Comparison of ENCODE assay signal across 11 cellular contexts in the genomic region with DNA sequence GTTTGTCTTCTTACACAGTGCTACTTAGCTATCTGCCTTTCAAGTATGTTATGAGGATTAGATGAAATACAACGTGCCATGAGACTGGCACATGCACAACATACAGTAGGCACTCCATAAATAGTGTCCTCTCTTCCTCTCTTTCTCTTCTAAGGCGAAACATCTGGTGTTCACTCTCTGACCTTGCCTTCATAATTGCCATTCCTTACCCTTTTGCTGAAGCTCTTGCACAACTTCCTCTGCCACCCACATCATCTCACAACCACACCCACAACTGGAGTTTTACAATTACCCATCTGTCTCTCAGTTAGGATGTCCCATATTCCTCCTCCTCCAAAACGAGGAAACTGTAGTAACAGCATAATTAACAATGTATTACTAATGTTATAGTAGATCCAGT. TPM values are rescaled to one million over a fixed set of nuclear protein-coding genes. Genes with fewer than 3 reads are reported as not detected.
DNase-seq lines count a peak whose midpoint lies in the region; ATAC-seq and TF ChIP-seq lines count a peak whose summit lies in the region.
"Had no signal": no experiment of that assay in that cellular context is flagged by ENCODE, and none has a peak within 500 bp of the region (broad histone marks: within the 10 kb centered on the region; RNA-seq: fewer than 3 reads in every experiment).

No MANE protein-coding gene starts in this region.

- H2AFZ ChIP-seq in mammary epithelial cell (ENCODE audit: low read depth, low read length), result peak overlapping the region; percentile 79
- H2AFZ ChIP-seq: neural progenitor cell had no signal

- H3K36me3 ChIP-seq in mammary epithelial cell (ENCODE audit: insufficient read depth, low read length) (no peaks in the 10 kb centered on the region), lower lobe of right lung (no peaks in the 10 kb centered on the region)
- H3K36me3 ChIP-seq: neural progenitor cell had no signal

- DNase-seq in CD1c-positive myeloid dendritic cell (ENCODE audit: extremely low spot score), result peak; percentile 88
- peak; percentile 48 for DNase-seq in LHCN-M2 (ENCODE audit: low read depth)
- peak; percentile 88 for DNase-seq in mammary epithelial cell
- no peak for DNase-seq in lower lobe of right lung
- DNase-seq in HK-2 (ENCODE audit: unreplicated experiment), result no peak
- DNase-seq in hypothalamus (lab: John Stamatoyannopoulos, UW), result no peak
- DNase-seq in COR-L47 (lab: John Stamatoyannopoulos, UW), result no peak
- no peak for DNase-seq in GM10248 (ENCODE audit: extremely low spot score)
- DNase-seq: activated CD4-positive, alpha-beta memory T cell treated with anti-CD3 and anti-CD28 coated beads for 36 hours; stimulated activated CD4-positive, alpha-beta T cell treated with anti-CD3 and anti-CD28 coated beads, Interleukin-1b, Interleukin-23, amount 100 ng/mL, for 48 hours had no signal

- ATAC-seq in lower lobe of right lung, result peak; percentile 77 to 85

- H3K4me2 ChIP-seq in mammary epithelial cell (ENCODE audit: insufficient read depth, low read depth, low read length), result peak overlapping the region; percentile 66
- H3K4me2 ChIP-seq: neural progenitor cell had no signal

- intact Hi-C loops in mammary epithelial cell (cut with micrococcal nuclease) (no loop called here), lower lobe of right lung (cut with DNase I) (no loop called here)

- H3K27me3 ChIP-seq in mammary epithelial cell (ENCODE audit: insufficient read depth, low read length) (no peaks in the 10 kb centered on the region), lower lobe of right lung (ENCODE audit: low read depth) (no peaks in the 10 kb centered on the region)
- H3K27me3 ChIP-seq: neural progenitor cell had no signal

- dilution Hi-C loops in mammary epithelial cell (cut with HindIII; ENCODE audit: low sequenced_read_pairs), result no loop called here

- H3K27ac ChIP-seq in mammary epithelial cell (ENCODE audit: insufficient read depth, low read depth, low read length) (no peak overlapping the region), lower lobe of right lung (no peak overlapping the region)
- H3K27ac ChIP-seq: neural progenitor cell had no signal

- H3K4me3 ChIP-seq in mammary epithelial cell (replicated peaks in 1 of 3; ENCODE audit: insufficient read depth in 1 of 3, low read depth in 2 of 3, low read length in 3 of 3), result no peak overlapping the region
- H3K4me3 ChIP-seq in lower lobe of right lung, result no peak overlapping the region
- H3K4me3 ChIP-seq: neural progenitor cell had no signal

- CTCF ChIA-PET in mammary epithelial cell (lab: Charles Lee; ENCODE audit: low non-redundant PET), result no interaction called here
- CTCF ChIA-PET in GM10248 (lab: Yijun Ruan, JAX), result no interaction called here

- in situ Hi-C loops in mammary epithelial cell (cut with MboI; ENCODE audit: low sequenced_read_pairs in 2 of 2), result no loop called here

- H3K9ac ChIP-seq in mammary epithelial cell (ENCODE audit: insufficient read depth, low read length), result no peak overlapping the region
- H3K9ac ChIP-seq: neural progenitor cell had no signal

- H3K79me2 ChIP-seq in mammary epithelial cell (ENCODE audit: insufficient read depth, low read length), result no peaks in the 10 kb centered on the region

- 3% methylated on average over 3 of the region's 3 CpGs for WGBS in mammary epithelial cell (ENCODE audit: low coverage, missing lambda C conversion rate)

- H3K9me3 ChIP-seq in mammary epithelial cell (replicated peaks; ENCODE audit: insufficient read depth, low read length) (no peaks in the 10 kb centered on the region), lower lobe of right lung (no peaks in the 10 kb centered on the region)

- H3K4me1 ChIP-seq in mammary epithelial cell (ENCODE audit: insufficient read depth, low read length) (peaks cover 12% of the 10 kb centered on the region), lower lobe of right lung (peaks cover 11% of the 10 kb centered on the region)
- H3K4me1 ChIP-seq: neural progenitor cell had no signal

- no peaks in the 10 kb centered on the region for H4K20me1 ChIP-seq in mammary epithelial cell (ENCODE audit: insufficient read depth, low read length)

- POLR2A ChIA-PET in GM10248 (lab: Yijun Ruan, JAX), result no interaction called here

- TF ChIP-seq CTCF in mammary epithelial cell (conservative IDR thresholded peaks at IDR 0.05 in 1 of 2, IDR thresholded peaks at IDR 0.05 in 1 of 2; ENCODE audit: extremely low read depth in 1 of 2, insufficient read depth in 1 of 2, low read depth in 1 of 2, low read length in 2 of 2) (no peak), lower lobe of right lung (IDR thresholded peaks at IDR 0.05) (no peak), GM10248 (IDR thresholded peaks at IDR 0.05; ENCODE audit: control extremely low read depth, extremely low read depth, low read depth, missing control alignments) (no peak)

- no TSS peak for BruUV-seq in mammary epithelial cell (replicated peaks; lab: Mats Ljungman, UMichigan)

RNA-seq across cellular contexts. Expression of gene ACP3, which starts 26.4 kb away (rescaled TPM):
- total RNA-seq in LHCN-M2 (2014; rRNA removed), result 0.80 and 1.7 TPM in 2 replicates
- not detected for polyA plus RNA-seq in LHCN-M2 (2012)
- total RNA-seq in mammary epithelial cell, result under 1 TPM in 1 of 2 donors, not detected in 1; 0.33 TPM
- 0.48 TPM for polyA plus RNA-seq in mammary epithelial cell
- polyA minus RNA-seq in mammary epithelial cell, result not detected
- 19.9 TPM for total RNA-seq in lower lobe of right lung
- total RNA-seq: activated CD4-positive, alpha-beta memory T cell treated with anti-CD3 and anti-CD28 coated beads for 36 hours had no signal

Comparison
In these comparisons a context has a peak if more than half of its experiments do, and no peak if none do; other contexts are left out.
1. DNase-seq: peak in CD1c-positive myeloid dendritic cell (single experiment), LHCN-M2 (single experiment) and mammary epithelial cell (single experiment); none in lower lobe of right lung (single experiment), HK-2 (single experiment), hypothalamus (0 of 51), COR-L47 (single experiment) and GM10248 (single experiment).